Comparison of ENCODE assay signal across 8 cellular contexts in the genomic region with DNA sequence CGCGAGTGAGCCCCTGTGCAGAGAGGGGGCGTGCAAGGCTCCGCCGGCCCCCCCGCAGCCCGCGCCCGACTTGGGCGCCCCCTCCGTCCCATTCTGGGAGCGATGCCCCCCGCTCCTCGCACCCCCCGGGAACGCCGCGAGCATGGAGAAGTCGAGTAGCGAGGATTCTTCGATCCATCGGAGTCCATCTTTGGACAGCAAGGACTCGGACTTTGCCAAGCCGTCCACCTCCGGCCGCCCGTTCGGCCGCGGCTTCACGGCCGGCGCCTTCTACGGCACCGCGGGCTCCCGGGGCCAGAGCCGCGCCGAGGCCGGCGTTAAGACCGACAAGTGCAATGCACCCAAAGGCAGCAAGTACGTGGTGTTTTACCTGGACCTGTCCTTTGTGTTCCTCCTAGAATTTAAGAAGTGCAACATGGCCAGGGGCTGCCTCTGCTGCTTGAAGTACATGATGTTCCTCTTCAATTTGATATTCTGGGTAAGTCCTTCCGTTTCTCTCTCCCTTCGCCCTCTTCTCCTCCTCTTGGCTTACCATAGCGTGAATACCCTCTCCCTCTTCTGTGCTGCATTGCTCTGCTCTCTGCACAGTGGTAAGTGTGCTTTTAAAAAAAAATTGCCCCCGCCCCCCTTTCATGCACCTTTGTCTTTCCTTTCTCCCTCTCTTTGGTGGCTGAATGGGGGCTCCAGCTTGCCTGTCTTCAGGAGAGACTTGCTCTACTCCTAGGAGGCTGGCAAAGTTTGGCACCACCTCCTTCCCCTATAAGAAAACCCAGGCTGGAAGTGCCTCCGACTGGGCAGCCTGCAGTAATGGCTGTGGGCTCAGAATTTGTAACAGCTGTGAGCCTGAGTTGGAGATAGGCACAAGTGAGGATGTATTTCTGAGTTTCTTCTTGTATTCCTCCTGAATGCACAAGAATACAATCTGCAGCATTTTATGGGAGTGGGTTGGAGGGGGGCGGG.
DNase-seq lines count a peak whose midpoint lies in the region; ATAC-seq, FAIRE-seq and TF ChIP-seq lines count a peak whose summit lies in the region.

No MANE protein-coding gene starts in this region.

- H3K36me3 ChIP-seq in GM12878 (ENCODE audit: control insufficient read depth in 2 of 2, insufficient read depth in 2 of 2, low read length in 1 of 2): no peaks in the 10 kb centered on the region
- no peaks in the 10 kb centered on the region for H3K36me3 ChIP-seq in thyroid gland

- in situ Hi-C loops in GM12878 (cut with MboI) (no loop called here), KBM-7 (cut with MboI; ENCODE audit: low pct_unique_long_range_greater_than_20kb, low sequenced_read_pairs) (no loop called here)

- WGBS in GM12878 (ENCODE audit: insufficient coverage, insufficient replicate concordance, low lambda C conversion rate, missing lambda C conversion rate): 2% methylated on average over 39 of the region's 50 CpGs
- 59 to 61% methylated on average over 38 to 44 of the region's 50 CpGs for WGBS in lower leg skin, 2 donors
- whole genome bisulfite sequencing in thyroid gland, 2 donors: 30 to 71% methylated on average over 7 to 17 of the region's 50 CpGs

- POLR2A ChIA-PET in GM12878 (lab: Charles Lee): no interaction called here

- TF ChIP-seq EP300 in GM12878 (IDR thresholded peaks at IDR 0.05; ENCODE audit: borderline replicate concordance in 1 of 2, control insufficient read depth in 1 of 2, low read depth in 2 of 2, low read length in 2 of 2): no peak

- no peak for FAIRE-seq in GM12878 (lab: Jason Lieb, UNC)

- no peak for TF ChIP-seq RAD21 in GM12878 (IDR thresholded peaks at IDR 0.05; ENCODE audit: insufficient read depth, low read depth, low read length)

- no peak overlapping the region for H3K27ac ChIP-seq in GM12878 (ENCODE audit: control insufficient read depth, insufficient read depth)
- H3K27ac ChIP-seq in thyroid gland: no peak overlapping the region

- SMC1A ChIA-PET in GM12878 (lab: Charles Lee; ENCODE audit: uncharacterized antibody, unreplicated experiment): no interaction called here

- RAD21 ChIA-PET in GM12878 (lab: Charles Lee; ENCODE audit: unreplicated experiment): no interaction called here

- intact Hi-C loops in GM12878 (cut with micrococcal nuclease; ENCODE audit: unreplicated experiment) (no loop called here), lower leg skin (cut with DNase I; ENCODE audit: low total_unique reads) (loop anchor here (5.0 kb wide), 1 partner anchor 129 kb away; no protein-coding TSS in a partner anchor), thyroid gland (cut with DNase I) (loop anchor here (5.0 kb wide), 2 partner anchors 64 to 119 kb away; no protein-coding TSS in a partner anchor)

- H3K9me3 ChIP-seq in GM12878 (replicated peaks; ENCODE audit: control insufficient read depth, insufficient read depth, low read length) (no peaks in the 10 kb centered on the region), thyroid gland (no peaks in the 10 kb centered on the region)

- H3K79me2 ChIP-seq in GM12878 (ENCODE audit: control insufficient read depth, insufficient read depth, low read length): no peaks in the 10 kb centered on the region

- H3K4me2 ChIP-seq in GM12878 (ENCODE audit: control insufficient read depth, insufficient read depth): no peak overlapping the region

- H3K9ac ChIP-seq in GM12878 (ENCODE audit: control insufficient read depth, insufficient read depth, low read length): no peak overlapping the region

- H3K27me3 ChIP-seq in GM12878 (replicated peaks in 1 of 2; ENCODE audit: control insufficient read depth in 2 of 2, insufficient read depth in 2 of 2, low read length in 1 of 2) (peaks cover 11 to 14% of the 10 kb centered on the region in 2 experiments), thyroid gland (no peaks in the 10 kb centered on the region)

- H2AFZ ChIP-seq in GM12878 (ENCODE audit: control insufficient read depth, low read depth, low read length): no peak overlapping the region

- TF ChIP-seq CTCF in GM12878 (IDR thresholded peaks at IDR 0.05 in 2 of 3, conservative IDR thresholded peaks at IDR 0.05 in 1 of 3; ENCODE audit: control insufficient read depth in 2 of 3, extremely low read depth in 1 of 3, insufficient read depth in 1 of 3, low read depth in 3 of 3, low read length in 3 of 3): no peak
- no peak for TF ChIP-seq CTCF in lower leg skin (IDR thresholded peaks at IDR 0.05)
- TF ChIP-seq CTCF in thyroid gland (IDR thresholded peaks at IDR 0.05): no peak

- peak; percentile 68 for DNase-seq in NCI-H82 (lab: John Stamatoyannopoulos, UW)
- DNase-seq in NCI-H82 treated with DMSO at 0.1 percent for 48 hours (lab: John Stamatoyannopoulos, UW; ENCODE audit: unreplicated experiment): no peak
- no peak for DNase-seq in GM12878 (ENCODE audit: low read depth, low spot score)
- no peak for DNase-seq in lower leg skin (ENCODE audit: low spot score in 2 of 2)
- peak; percentile 20 to 34 for DNase-seq in thyroid gland
- DNase-seq in inferior parietal cortex (ENCODE audit: extremely low spot score): no peak
- DNase-seq in KBM-7: no peak
- no peak for DNase-seq in HCEC 1CT

- TF ChIP-seq POLR2A in GM12878 (IDR thresholded peaks at IDR 0.05; ENCODE audit: low read depth, low read length): no peak
- TF ChIP-seq POLR2A in lower leg skin (IDR thresholded peaks at IDR 0.05): no peak
- TF ChIP-seq POLR2A in thyroid gland (IDR thresholded peaks at IDR 0.05): no peak

- no TSS peak for BruUV-seq in GM12878 (replicated peaks; lab: Mats Ljungman, UMichigan)

- H3K4me1 ChIP-seq in GM12878 (ENCODE audit: control insufficient read depth, insufficient read depth, low read length): no peaks in the 10 kb centered on the region
- peaks cover 5 to 43% of the 10 kb centered on the region in 2 donors for H3K4me1 ChIP-seq in thyroid gland

- H3K4me3 ChIP-seq in GM12878 (no peak overlapping the region), lower leg skin (ENCODE audit: low read depth, poor library complexity, severe bottlenecking) (peak overlapping the region; percentile 20), thyroid gland (replicated peaks in 1 of 3) (peak overlapping the region; percentile 12 to 38 (median 17))

- CTCF ChIA-PET in GM12878 (lab: Yijun Ruan, JAX): no interaction called here

- no peaks in the 10 kb centered on the region for H4K20me1 ChIP-seq in GM12878 (ENCODE audit: control insufficient read depth, insufficient read depth)

- no peak for ATAC-seq in GM12878

TF ChIP-seq in GM12878, 131 proteins besides CTCF, POLR2A, EP300 and RAD21 (continues in another document):
- TF ChIP-seq SUZ12 (IDR thresholded peaks at IDR 0.05; ENCODE audit: unreplicated experiment) (peak; percentile 76), IKZF1 (conservative IDR thresholded peaks at IDR 0.05) (no peak), EZH2 (IDR thresholded peaks at IDR 0.05; ENCODE audit: borderline replicate concordance, control insufficient read depth, low read depth, low read length) (0 out of 2 replicates have a peak, but pooled peaks have one; percentile 6), YY1 (IDR thresholded peaks at IDR 0.05; ENCODE audit: low read depth, low read length) (no peak), NFYA (IDR thresholded peaks at IDR 0.05; ENCODE audit: borderline replicate concordance, low read depth, low read length) (no peak), CREM (IDR thresholded peaks at IDR 0.05; ENCODE audit: low read depth) (no peak), ZNF274 (IDR thresholded peaks at IDR 0.05; ENCODE audit: insufficient read depth, insufficient read length) (no peak), ETV6 (conservative IDR thresholded peaks at IDR 0.05 in 1 of 2, IDR thresholded peaks at IDR 0.05 in 1 of 2; ENCODE audit: borderline replicate concordance in 1 of 2, low read depth in 1 of 2) (no peak), SUPT20H (IDR thresholded peaks at IDR 0.05; ENCODE audit: borderline replicate concordance, control insufficient read depth, low read depth, low read length) (no peak), SMARCA5 (IDR thresholded peaks at IDR 0.05) (no peak)
- TF ChIP-seq, protein P1, sequence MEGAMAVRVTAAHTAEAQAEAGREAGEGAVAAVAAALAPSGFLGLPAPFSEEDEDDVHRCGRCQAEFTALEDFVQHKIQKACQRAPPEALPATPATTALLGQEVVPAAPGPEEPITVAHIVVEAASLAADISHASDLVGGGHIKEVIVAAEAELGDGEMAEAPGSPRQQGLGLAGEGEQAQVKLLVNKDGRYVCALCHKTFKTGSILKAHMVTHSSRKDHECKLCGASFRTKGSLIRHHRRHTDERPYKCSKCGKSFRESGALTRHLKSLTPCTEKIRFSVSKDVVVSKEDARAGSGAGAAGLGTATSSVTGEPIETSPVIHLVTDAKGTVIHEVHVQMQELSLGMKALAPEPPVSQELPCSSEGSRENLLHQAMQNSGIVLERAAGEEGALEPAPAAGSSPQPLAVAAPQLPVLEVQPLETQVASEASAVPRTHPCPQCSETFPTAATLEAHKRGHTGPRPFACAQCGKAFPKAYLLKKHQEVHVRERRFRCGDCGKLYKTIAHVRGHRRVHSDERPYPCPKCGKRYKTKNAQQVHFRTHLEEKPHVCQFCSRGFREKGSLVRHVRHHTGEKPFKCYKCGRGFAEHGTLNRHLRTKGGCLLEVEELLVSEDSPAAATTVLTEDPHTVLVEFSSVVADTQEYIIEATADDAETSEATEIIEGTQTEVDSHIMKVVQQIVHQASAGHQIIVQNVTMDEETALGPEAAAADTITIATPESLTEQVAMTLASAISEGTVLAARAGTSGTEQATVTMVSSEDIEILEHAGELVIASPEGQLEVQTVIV (IDR thresholded peaks at IDR 0.05; ENCODE audit: borderline replicate concordance, partially characterized antibody): no peak
- TF ChIP-seq, protein P2, sequence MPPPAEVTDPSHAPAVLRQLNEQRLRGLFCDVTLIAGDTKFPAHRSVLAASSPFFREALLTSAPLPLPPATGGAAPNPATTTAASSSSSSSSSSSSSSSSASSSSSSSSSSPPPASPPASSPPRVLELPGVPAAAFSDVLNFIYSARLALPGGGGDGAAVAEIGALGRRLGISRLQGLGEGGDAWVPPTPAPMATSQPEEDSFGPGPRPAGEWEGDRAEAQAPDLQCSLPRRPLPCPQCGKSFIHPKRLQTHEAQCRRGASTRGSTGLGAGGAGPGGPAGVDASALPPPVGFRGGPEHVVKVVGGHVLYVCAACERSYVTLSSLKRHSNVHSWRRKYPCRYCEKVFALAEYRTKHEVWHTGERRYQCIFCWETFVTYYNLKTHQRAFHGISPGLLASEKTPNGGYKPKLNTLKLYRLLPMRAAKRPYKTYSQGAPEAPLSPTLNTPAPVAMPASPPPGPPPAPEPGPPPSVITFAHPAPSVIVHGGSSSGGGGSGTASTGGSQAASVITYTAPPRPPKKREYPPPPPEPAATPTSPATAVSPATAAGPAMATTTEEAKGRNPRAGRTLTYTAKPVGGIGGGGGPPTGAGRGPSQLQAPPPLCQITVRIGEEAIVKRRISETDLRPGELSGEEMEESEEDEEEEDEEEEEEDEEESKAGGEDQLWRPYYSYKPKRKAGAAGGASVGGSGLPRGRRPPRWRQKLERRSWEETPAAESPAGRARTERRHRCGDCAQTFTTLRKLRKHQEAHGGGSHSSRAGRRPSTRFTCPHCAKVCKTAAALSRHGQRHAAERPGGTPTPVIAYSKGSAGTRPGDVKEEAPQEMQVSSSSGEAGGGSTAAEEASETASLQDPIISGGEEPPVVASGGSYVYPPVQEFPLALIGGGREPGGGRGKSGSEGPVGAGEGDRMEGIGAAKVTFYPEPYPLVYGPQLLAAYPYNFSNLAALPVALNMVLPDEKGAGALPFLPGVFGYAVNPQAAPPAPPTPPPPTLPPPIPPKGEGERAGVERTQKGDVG (CRISPR knock-in tag; IDR thresholded peaks at IDR 0.05): no peak

Comparison
In these comparisons a context has a peak if more than half of its experiments do, and no peak if none do; other contexts are left out.
1. DNase-seq: peak in NCI-H82 (single experiment) and thyroid gland (2 of 2); none in NCI-H82 treated with DMSO at 0.1 percent for 48 hours (single experiment), GM12878 (single experiment), lower leg skin (0 of 2), inferior parietal cortex (single experiment), KBM-7 (single experiment) and HCEC 1CT (single experiment).